Comparison of ENCODE assay signal across 8 cellular contexts in genomic region chr22:31085928-31086327, GRCh38. TPM values are rescaled to one million over a fixed set of nuclear protein-coding genes. Genes with fewer than 3 reads are reported as not detected.
A peak's percentile ranks its signal among the peaks of the same experiment; 100 is the strongest.
DNase-seq lines count a peak whose midpoint lies in the region; ATAC-seq and TF ChIP-seq lines count a peak whose summit lies in the region.

No MANE protein-coding gene starts in this region.

- intact Hi-C loops in stomach (cut with DNase I; ENCODE audit: low total_unique reads) = loop anchor here (5.0 kb wide), 1 partner anchor 139 kb away; no protein-coding TSS in a partner anchor

- peaks cover 4% of the 10 kb centered on the region; the same call in 1 of the 2 replicates for H3K36me3 ChIP-seq in HUES6 (ENCODE audit: control insufficient read depth, insufficient read depth, low read length)
- no peaks in the 10 kb centered on the region for H3K36me3 ChIP-seq in iPS-18a (ENCODE audit: control insufficient read depth, low read depth, low read length)
- peaks cover 35 to 43% (median 36%) of the 10 kb centered on the region in 4 donors for H3K36me3 ChIP-seq in stomach

- peaks cover 23% of the 10 kb centered on the region for H3K4me1 Mint-ChIP-seq in activated naive CD8-positive, alpha-beta T cell treated with anti-CD3 and anti-CD28 coated beads for 36 hours

- 53 to 89% (median 76%) methylated on average over 3 of the region's 3 CpGs for WGBS in stomach, 5 donors

- H3K36me3 Mint-ChIP-seq in activated naive CD8-positive, alpha-beta T cell treated with anti-CD3 and anti-CD28 coated beads for 36 hours = no peaks in the 10 kb centered on the region

- H3K9ac ChIP-seq in HUES6 (ENCODE audit: low read length) (peak overlapping the region; percentile 86), iPS-18a (ENCODE audit: low read length) (peak overlapping the region; percentile 87)

- TF ChIP-seq CTCF in stomach (IDR thresholded peaks at IDR 0.05) = no peak

- H3K27me3 ChIP-seq in HUES6 (ENCODE audit: control insufficient read depth, insufficient read depth, low read length) (no peaks in the 10 kb centered on the region), iPS-18a (ENCODE audit: control insufficient read depth, insufficient read depth, low read length) (peaks cover 11% of the 10 kb centered on the region), stomach (no peaks in the 10 kb centered on the region)

- ATAC-seq in GM21529 (IDR thresholded peaks at IDR 0.05; ENCODE audit: unreplicated experiment) = no peak
- no peak for ATAC-seq in HG02852 (IDR thresholded peaks at IDR 0.05; ENCODE audit: unreplicated experiment)
- ATAC-seq in GM21737 (IDR thresholded peaks at IDR 0.05; ENCODE audit: unreplicated experiment) = no peak

- no peaks in the 10 kb centered on the region for H3K9me3 ChIP-seq in HUES6 (ENCODE audit: control insufficient read depth, insufficient read depth, low read depth, low read length)
- H3K9me3 ChIP-seq in iPS-18a (ENCODE audit: control insufficient read depth, low read depth, low read length) = no peaks in the 10 kb centered on the region
- no peaks in the 10 kb centered on the region for H3K9me3 ChIP-seq in stomach

- H3K4me1 ChIP-seq in HUES6 (ENCODE audit: control insufficient read depth, insufficient read depth, low read length) (peaks cover 36% of the 10 kb centered on the region), iPS-18a (ENCODE audit: control insufficient read depth, low read depth, low read length) (peaks cover 23% of the 10 kb centered on the region), stomach (peaks cover 48 to 89% (median 73%) of the 10 kb centered on the region in 4 donors)

- H3K27ac Mint-ChIP-seq in activated naive CD8-positive, alpha-beta T cell treated with anti-CD3 and anti-CD28 coated beads for 36 hours = no peak overlapping the region

- no peaks in the 10 kb centered on the region for H3K27me3 Mint-ChIP-seq in activated naive CD8-positive, alpha-beta T cell treated with anti-CD3 and anti-CD28 coated beads for 36 hours

- H3K27ac ChIP-seq in HUES6 (ENCODE audit: low read depth, low read length) (no peak overlapping the region), iPS-18a (ENCODE audit: low read length) (no peak overlapping the region), stomach (peak overlapping the region; percentile 89 to 96 (median 95))

- peak overlapping the region; percentile 84 for H3K4me3 Mint-ChIP-seq in activated naive CD8-positive, alpha-beta T cell treated with anti-CD3 and anti-CD28 coated beads for 36 hours

- H3K9me3 Mint-ChIP-seq in activated naive CD8-positive, alpha-beta T cell treated with anti-CD3 and anti-CD28 coated beads for 36 hours = no peaks in the 10 kb centered on the region

- TF ChIP-seq POLR2A in stomach (IDR thresholded peaks at IDR 0.05) (no peak), erythroblast (IDR thresholded peaks at IDR 0.05; ENCODE audit: low read length) (no peak)

- TF ChIP-seq EP300 in stomach (IDR thresholded peaks at IDR 0.05) = no peak

- DNase-seq in activated naive CD8-positive, alpha-beta T cell treated with anti-CD3 and anti-CD28 coated beads for 36 hours = no peak
- DNase-seq in stomach = no peak
- DNase-seq in erythroblast (lab: John Stamatoyannopoulos, UW) = no peak

- H3K4me3 ChIP-seq in HUES6 (ENCODE audit: low read depth, low read length) (no peak overlapping the region), iPS-18a (ENCODE audit: low read length) (peak overlapping the region; percentile 74), stomach (peak overlapping the region in 3 of 4 donors; percentile 53 to 70 (median 54))

RNA-seq across cellular contexts. Expression of gene SMTN, which starts 4.8 kb away (rescaled TPM):
- total RNA-seq in activated naive CD8-positive, alpha-beta T cell treated with anti-CD3 and anti-CD28 coated beads for 36 hours = 10 to 100 TPM; 19.2 to 19.8 TPM
- 100 to 1,000 TPM; 120 to 607 (median 406) TPM for total RNA-seq in stomach
- 100 to 1,000 TPM in 1 of 3 donors, 10 to 100 TPM in 2; 51.5 to 424 (median 78.5) TPM for polyA plus RNA-seq in stomach

RNA-seq across cellular contexts. Expression of gene SELENOM, which starts 21.4 kb away (rescaled TPM):
- total RNA-seq in activated naive CD8-positive, alpha-beta T cell treated with anti-CD3 and anti-CD28 coated beads for 36 hours = 1 to 10 TPM; 6.4 to 7.8 TPM
- total RNA-seq in stomach = 1,000 to 10,000 TPM in 1 of 5 donors, 100 to 1,000 TPM in 3, 10 to 100 TPM in 1; 59.8 to 1,443 (median 573) TPM
- 100 to 1,000 TPM; 243 to 454 (median 300) TPM for polyA plus RNA-seq in stomach

RNA-seq across cellular contexts. Expression of gene INPP5J, which starts 36.8 kb away (rescaled TPM):
- total RNA-seq in activated naive CD8-positive, alpha-beta T cell treated with anti-CD3 and anti-CD28 coated beads for 36 hours = under 1 TPM; 0.23 to 0.44 TPM
- 10 to 100 TPM in 2 of 5 donors, 1 to 10 TPM in 3; 1.8 to 34.4 (median 9.6) TPM for total RNA-seq in stomach
- polyA plus RNA-seq in stomach = 1 to 10 TPM; 5.5 to 9.5 (median 7.5) TPM

RNA-seq across cellular contexts. Expression of gene PLA2G3, which starts 54.4 kb away (rescaled TPM):
- total RNA-seq in activated naive CD8-positive, alpha-beta T cell treated with anti-CD3 and anti-CD28 coated beads for 36 hours = not detected
- total RNA-seq in stomach = not detected
- 1 to 10 TPM in 1 of 3 donors, under 1 TPM in 1, not detected in 1; 0.75 to 2.5 TPM for polyA plus RNA-seq in stomach

Comparison
In these comparisons a context has a peak if more than half of its experiments do, and no peak if none do; other contexts are left out.
1. H3K27ac ChIP-seq: peak in stomach (5 of 5); none in HUES6 (single experiment) and iPS-18a (single experiment).
2. RNA of gene SMTN, which starts 4.8 kb away (total RNA-seq): 120 to 607 TPM in stomach; 19.2 to 19.8 TPM in activated naive CD8-positive, alpha-beta T cell treated with anti-CD3 and anti-CD28 coated beads for 36 hours; every median in the first group is over 4 times any median in the second.
3. RNA of gene SELENOM, which starts 21.4 kb away (total RNA-seq): 59.8 to 1,443 TPM in stomach; 6.4 to 7.8 TPM in activated naive CD8-positive, alpha-beta T cell treated with anti-CD3 and anti-CD28 coated beads for 36 hours; every median in the first group is over 4 times any median in the second.